ENCODE assay signal across 14 cellular contexts in genomic region chr3:139870000-139870675, GRCh38.
DNase-seq lines count a peak whose midpoint lies in the region; ATAC-seq and TF ChIP-seq lines count a peak whose summit lies in the region.
"Had no signal": no experiment of that assay in that cellular context is flagged by ENCODE, and none has a peak within 500 bp of the region (broad histone marks: within the 10 kb centered on the region; RNA-seq: fewer than 3 reads in every experiment).

No MANE protein-coding gene starts in this region.

- H3K9me3 Mint-ChIP-seq in MCF 10A (ENCODE audit: unreplicated experiment), result peaks cover 7% of the 10 kb centered on the region
- H3K9me3 Mint-ChIP-seq: H9 had no signal

- WGBS in mammary epithelial cell (ENCODE audit: low coverage, missing lambda C conversion rate), result 77% methylated on average over 2 of the region's 2 CpGs

- no peaks in the 10 kb centered on the region for H3K36me3 ChIP-seq in breast epithelium
- no peaks in the 10 kb centered on the region for H3K36me3 ChIP-seq in mammary epithelial cell (ENCODE audit: insufficient read depth, low read length)
- H3K36me3 ChIP-seq: BLaER1 treated with 17β-estradiol and CSF1 and Interleukin-3, amounts not matched to agents 10 nM and 100 nM had no signal

- H3K4me1 ChIP-seq in breast epithelium (no peaks in the 10 kb centered on the region), mammary epithelial cell (ENCODE audit: insufficient read depth, low read length) (peaks cover 11% of the 10 kb centered on the region)
- H3K4me1 ChIP-seq: BLaER1 treated with 17β-estradiol and CSF1 and Interleukin-3, amounts not matched to agents 10 nM and 100 nM had no signal

- POLR2A ChIA-PET in MCF 10A (lab: Yijun Ruan, JAX), result no interaction called here

- H3K4me1 Mint-ChIP-seq in MCF 10A (ENCODE audit: insufficient read depth, unreplicated experiment), result peaks cover 7% of the 10 kb centered on the region
- H3K4me1 Mint-ChIP-seq: H9 had no signal

- DNase-seq in MCF 10A (ENCODE audit: unreplicated experiment), result peak; percentile 16
- DNase-seq in breast epithelium (ENCODE audit: low spot score in 2 of 2), result no peak
- peak; percentile 32 for DNase-seq in mammary epithelial cell
- peak; percentile 35 for DNase-seq in kidney tubule cell (ENCODE audit: low spot score)
- DNase-seq in COLO829 (ENCODE audit: low spot score), result no peak
- DNase-seq in LoVo (ENCODE audit: low spot score), result no peak
- DNase-seq: ACHN; CD4-positive, CD25-positive, alpha-beta regulatory T cell; DMS79; GOT3; H9 had no signal

- H3K4me3 ChIP-seq in breast epithelium (no peak overlapping the region), mammary epithelial cell (replicated peaks in 1 of 3; ENCODE audit: insufficient read depth in 1 of 3, low read depth in 2 of 3, low read length in 3 of 3) (no peak overlapping the region)
- H3K4me3 ChIP-seq: BLaER1 treated with 17β-estradiol and CSF1 and Interleukin-3, amounts not matched to agents 10 nM and 100 nM had no signal

- no peak for TF ChIP-seq CTCF in MCF 10A (IDR thresholded peaks at IDR 0.05; ENCODE audit: unreplicated experiment)
- no peak for TF ChIP-seq CTCF in breast epithelium (IDR thresholded peaks at IDR 0.05)
- TF ChIP-seq CTCF in mammary epithelial cell (conservative IDR thresholded peaks at IDR 0.05 in 1 of 2, IDR thresholded peaks at IDR 0.05 in 1 of 2; ENCODE audit: extremely low read depth in 1 of 2, insufficient read depth in 1 of 2, low read depth in 1 of 2, low read length in 2 of 2), result no peak

- no peak for ATAC-seq in GM21423 (IDR thresholded peaks at IDR 0.05; ENCODE audit: unreplicated experiment)
- ATAC-seq: HepG2 had no signal

- CTCF ChIA-PET in MCF 10A (lab: Yijun Ruan, JAX), result interaction anchor here (1.6 kb wide), 1 partner anchor 10 kb away, joined by 3 read pairs; no protein-coding TSS in a partner anchor
- CTCF ChIA-PET in mammary epithelial cell (lab: Charles Lee; ENCODE audit: low non-redundant PET), result no interaction called here

- no TSS peak for BruUV-seq in MCF 10A (replicated peaks; lab: Mats Ljungman, UMichigan)
- no TSS peak for BruUV-seq in mammary epithelial cell (replicated peaks; lab: Mats Ljungman, UMichigan)

- no peaks in the 10 kb centered on the region for H4K20me1 ChIP-seq in mammary epithelial cell (ENCODE audit: insufficient read depth, low read length)
- H4K20me1 ChIP-seq: BLaER1 treated with 17β-estradiol and CSF1 and Interleukin-3, amounts not matched to agents 10 nM and 100 nM had no signal

- H3K9ac ChIP-seq in mammary epithelial cell (ENCODE audit: insufficient read depth, low read length), result no peak overlapping the region
- H3K9ac ChIP-seq: BLaER1 treated with 17β-estradiol and CSF1 and Interleukin-3, amounts not matched to agents 10 nM and 100 nM had no signal

- in situ Hi-C loops in mammary epithelial cell (cut with MboI; ENCODE audit: low sequenced_read_pairs in 2 of 2), result no loop called here

- H3K4me3 Mint-ChIP-seq in MCF 10A (ENCODE audit: unreplicated experiment), result no peak overlapping the region
- H3K4me3 Mint-ChIP-seq: CD4-positive, CD25-positive, alpha-beta regulatory T cell; H9 had no signal

- no peak overlapping the region for H3K27ac Mint-ChIP-seq in MCF 10A (ENCODE audit: low read depth, unreplicated experiment)
- H3K27ac Mint-ChIP-seq: CD4-positive, CD25-positive, alpha-beta regulatory T cell had no signal

- no peaks in the 10 kb centered on the region for H3K79me2 ChIP-seq in mammary epithelial cell (ENCODE audit: insufficient read depth, low read length)

- H3K27me3 ChIP-seq in breast epithelium, result no peaks in the 10 kb centered on the region
- no peaks in the 10 kb centered on the region for H3K27me3 ChIP-seq in mammary epithelial cell (ENCODE audit: insufficient read depth, low read length)
- H3K27me3 ChIP-seq: BLaER1 treated with 17β-estradiol and CSF1 and Interleukin-3, amounts not matched to agents 10 nM and 100 nM had no signal

- intact Hi-C loops in MCF 10A (cut with micrococcal nuclease) (no loop called here), breast epithelium (cut with DNase I; ENCODE audit: low total_unique reads) (no loop called here), mammary epithelial cell (cut with micrococcal nuclease) (no loop called here)

- TF ChIP-seq POLR2A in breast epithelium (IDR thresholded peaks at IDR 0.05), result no peak

- no peaks in the 10 kb centered on the region for H3K27me3 Mint-ChIP-seq in MCF 10A (ENCODE audit: insufficient read depth, unreplicated experiment)
- H3K27me3 Mint-ChIP-seq: CD4-positive, CD25-positive, alpha-beta regulatory T cell had no signal

- no peaks in the 10 kb centered on the region for H3K36me3 Mint-ChIP-seq in MCF 10A (ENCODE audit: insufficient read depth, unreplicated experiment)
- H3K36me3 Mint-ChIP-seq: CD4-positive, CD25-positive, alpha-beta regulatory T cell had no signal

- no peak overlapping the region for H3K4me2 ChIP-seq in mammary epithelial cell (ENCODE audit: insufficient read depth, low read depth, low read length)
- H3K4me2 ChIP-seq: BLaER1 treated with 17β-estradiol and CSF1 and Interleukin-3, amounts not matched to agents 10 nM and 100 nM had no signal

- H3K9me3 ChIP-seq in breast epithelium (no peaks in the 10 kb centered on the region), mammary epithelial cell (replicated peaks; ENCODE audit: insufficient read depth, low read length) (no peaks in the 10 kb centered on the region)
- H3K9me3 ChIP-seq: BLaER1 treated with 17β-estradiol and CSF1 and Interleukin-3, amounts not matched to agents 10 nM and 100 nM had no signal

- dilution Hi-C loops in mammary epithelial cell (cut with HindIII; ENCODE audit: low sequenced_read_pairs), result no loop called here

- H2AFZ ChIP-seq in mammary epithelial cell (ENCODE audit: low read depth, low read length), result no peak overlapping the region

- H3K27ac ChIP-seq in breast epithelium (no peak overlapping the region), mammary epithelial cell (ENCODE audit: insufficient read depth, low read depth, low read length) (no peak overlapping the region)
- H3K27ac ChIP-seq: BLaER1 treated with 17β-estradiol and CSF1 and Interleukin-3, amounts not matched to agents 10 nM and 100 nM had no signal

Comparison
In these comparisons a context has a peak if more than half of its experiments do, and no peak if none do; other contexts are left out.
1. DNase-seq: peak in MCF 10A (single experiment), mammary epithelial cell (single experiment) and kidney tubule cell (single experiment); none in breast epithelium (0 of 2), COLO829 (single experiment) and LoVo (single experiment).